ENCODE assay signal across 1 cellular context in the genomic region with DNA sequence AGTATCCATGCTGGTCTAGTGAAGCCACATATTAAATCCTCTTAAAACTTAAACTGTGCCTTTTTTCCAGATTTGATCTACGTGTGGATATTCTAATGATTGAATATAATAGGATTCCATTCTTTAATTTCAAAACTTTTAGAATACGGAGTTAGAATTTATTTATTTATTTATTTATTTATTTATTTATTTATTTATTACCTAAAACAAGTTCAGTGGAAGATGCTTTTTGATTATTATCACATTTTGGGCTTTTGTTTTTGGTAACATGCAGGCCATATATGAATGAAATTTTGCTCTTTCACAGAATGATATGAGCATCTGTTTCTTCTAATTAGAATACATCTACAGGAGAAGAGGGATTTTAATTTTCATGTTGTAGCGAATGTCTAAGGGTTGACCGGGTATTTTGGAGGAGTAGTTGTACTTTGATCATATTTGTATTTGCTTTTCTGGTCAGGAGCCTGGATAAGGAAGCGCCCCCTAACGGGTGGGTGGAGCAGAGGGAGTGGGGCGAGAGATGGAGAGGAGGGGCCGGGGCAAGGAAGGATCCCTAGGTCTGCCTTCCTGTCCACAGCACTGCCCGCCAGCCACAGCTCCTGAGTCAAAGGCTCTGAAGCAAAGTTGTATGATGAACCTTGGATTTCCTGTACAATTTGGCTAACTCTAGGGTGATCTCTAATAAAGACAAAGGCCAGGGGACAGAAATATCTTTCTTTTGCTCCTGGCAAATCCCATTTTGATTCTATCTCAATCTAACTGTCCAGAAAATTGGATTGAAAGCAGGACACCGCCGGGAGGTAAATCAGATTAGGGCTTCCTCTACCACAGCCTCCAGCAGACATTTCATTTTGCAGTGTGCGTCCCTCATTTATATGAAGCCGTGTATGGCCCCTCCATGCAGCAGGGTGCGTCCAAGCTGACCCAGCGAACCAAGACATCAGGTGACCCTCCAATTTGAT.
TF ChIP-seq lines count a peak whose summit lies in the region.

No MANE protein-coding gene starts in this region.

TF ChIP-seq in SK-N-SH treated with all-trans-retinoic acid at 6 μM for 48 hours, 23 proteins besides CTCF, POLR2A, EP300 and RAD21 (continued from another document):
- TF ChIP-seq, protein P1, sequence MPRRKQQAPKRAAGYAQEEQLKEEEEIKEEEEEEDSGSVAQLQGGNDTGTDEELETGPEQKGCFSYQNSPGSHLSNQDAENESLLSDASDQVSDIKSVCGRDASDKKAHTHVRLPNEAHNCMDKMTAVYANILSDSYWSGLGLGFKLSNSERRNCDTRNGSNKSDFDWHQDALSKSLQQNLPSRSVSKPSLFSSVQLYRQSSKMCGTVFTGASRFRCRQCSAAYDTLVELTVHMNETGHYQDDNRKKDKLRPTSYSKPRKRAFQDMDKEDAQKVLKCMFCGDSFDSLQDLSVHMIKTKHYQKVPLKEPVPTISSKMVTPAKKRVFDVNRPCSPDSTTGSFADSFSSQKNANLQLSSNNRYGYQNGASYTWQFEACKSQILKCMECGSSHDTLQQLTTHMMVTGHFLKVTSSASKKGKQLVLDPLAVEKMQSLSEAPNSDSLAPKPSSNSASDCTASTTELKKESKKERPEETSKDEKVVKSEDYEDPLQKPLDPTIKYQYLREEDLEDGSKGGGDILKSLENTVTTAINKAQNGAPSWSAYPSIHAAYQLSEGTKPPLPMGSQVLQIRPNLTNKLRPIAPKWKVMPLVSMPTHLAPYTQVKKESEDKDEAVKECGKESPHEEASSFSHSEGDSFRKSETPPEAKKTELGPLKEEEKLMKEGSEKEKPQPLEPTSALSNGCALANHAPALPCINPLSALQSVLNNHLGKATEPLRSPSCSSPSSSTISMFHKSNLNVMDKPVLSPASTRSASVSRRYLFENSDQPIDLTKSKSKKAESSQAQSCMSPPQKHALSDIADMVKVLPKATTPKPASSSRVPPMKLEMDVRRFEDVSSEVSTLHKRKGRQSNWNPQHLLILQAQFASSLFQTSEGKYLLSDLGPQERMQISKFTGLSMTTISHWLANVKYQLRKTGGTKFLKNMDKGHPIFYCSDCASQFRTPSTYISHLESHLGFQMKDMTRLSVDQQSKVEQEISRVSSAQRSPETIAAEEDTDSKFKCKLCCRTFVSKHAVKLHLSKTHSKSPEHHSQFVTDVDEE (CRISPR knock-in tag; IDR thresholded peaks at IDR 0.05), result peak; percentile 100
- peak; percentile 85; the same call in 1 of the 2 replicates for TF ChIP-seq ZFP3 (CRISPR knock-in tag; IDR thresholded peaks at IDR 0.05)
- no peak for TF ChIP-seq ZNF70 (CRISPR knock-in tag; IDR thresholded peaks at IDR 0.05)
- peak; percentile 57 for TF ChIP-seq SNAI2 (CRISPR knock-in tag; IDR thresholded peaks at IDR 0.05)
- TF ChIP-seq GLIS3 (CRISPR knock-in tag; IDR thresholded peaks at IDR 0.05), result peak; percentile 93
- TF ChIP-seq ZNF565 (CRISPR knock-in tag; conservative IDR thresholded peaks at IDR 0.05; ENCODE audit: low read depth), result peak; percentile 45; the same call in 1 of the 2 replicates
- no peak for TF ChIP-seq PPARA (CRISPR knock-in tag; IDR thresholded peaks at IDR 0.05; ENCODE audit: borderline replicate concordance)
- peak; percentile 60; the same call in 1 of the 2 replicates for TF ChIP-seq PATZ1 (CRISPR knock-in tag; IDR thresholded peaks at IDR 0.05; ENCODE audit: borderline replicate concordance)
- TF ChIP-seq ZNF8 (CRISPR knock-in tag; IDR thresholded peaks at IDR 0.05), result peak; percentile 77
- TF ChIP-seq RARB (CRISPR knock-in tag; IDR thresholded peaks at IDR 0.05), result no peak
- no peak for TF ChIP-seq TOX (CRISPR knock-in tag; IDR thresholded peaks at IDR 0.05; ENCODE audit: borderline replicate concordance)
- TF ChIP-seq ZC3H10 (CRISPR knock-in tag; IDR thresholded peaks at IDR 0.05), result no peak
- TF ChIP-seq, protein P2, sequence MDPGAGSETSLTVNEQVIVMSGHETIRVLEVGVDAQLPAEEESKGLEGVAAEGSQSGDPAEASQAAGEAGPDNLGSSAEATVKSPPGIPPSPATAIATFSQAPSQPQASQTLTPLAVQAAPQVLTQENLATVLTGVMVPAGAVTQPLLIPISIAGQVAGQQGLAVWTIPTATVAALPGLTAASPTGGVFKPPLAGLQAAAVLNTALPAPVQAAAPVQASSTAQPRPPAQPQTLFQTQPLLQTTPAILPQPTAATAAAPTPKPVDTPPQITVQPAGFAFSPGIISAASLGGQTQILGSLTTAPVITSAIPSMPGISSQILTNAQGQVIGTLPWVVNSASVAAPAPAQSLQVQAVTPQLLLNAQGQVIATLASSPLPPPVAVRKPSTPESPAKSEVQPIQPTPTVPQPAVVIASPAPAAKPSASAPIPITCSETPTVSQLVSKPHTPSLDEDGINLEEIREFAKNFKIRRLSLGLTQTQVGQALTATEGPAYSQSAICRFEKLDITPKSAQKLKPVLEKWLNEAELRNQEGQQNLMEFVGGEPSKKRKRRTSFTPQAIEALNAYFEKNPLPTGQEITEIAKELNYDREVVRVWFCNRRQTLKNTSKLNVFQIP (CRISPR knock-in tag; IDR thresholded peaks at IDR 0.05; ENCODE audit: borderline replicate concordance, low read depth), result peak; percentile 71; the same call in 1 of the 2 replicates
- TF ChIP-seq TCF4 (CRISPR knock-in tag; IDR thresholded peaks at IDR 0.05; ENCODE audit: borderline replicate concordance), result peak; percentile 99
